ENCODE assay signal across 29 cellular contexts in the genomic region with DNA sequence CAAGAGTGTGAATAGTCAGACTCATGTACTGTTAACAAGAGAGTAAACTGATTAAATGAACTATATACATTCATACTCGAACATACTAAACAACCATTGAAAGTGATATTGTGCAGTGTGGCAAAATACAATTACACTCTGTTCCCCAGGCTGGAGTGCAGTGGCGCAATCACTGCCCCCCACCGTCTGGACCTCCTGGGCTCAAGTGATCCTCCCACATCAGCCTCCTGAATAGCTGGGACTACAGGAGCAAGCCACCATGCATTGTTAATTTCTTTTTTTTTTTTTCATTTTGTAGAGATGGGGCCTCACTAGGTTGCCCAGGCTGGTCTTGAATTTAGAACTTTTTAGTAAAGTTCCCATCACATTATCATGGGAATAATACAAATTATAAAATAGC.
"Had no signal": no experiment of that assay in that cellular context is flagged by ENCODE, and none has a peak within 500 bp of the region (broad histone marks: within the 10 kb centered on the region; RNA-seq: fewer than 3 reads in every experiment).

No MANE protein-coding gene starts in this region.

- H3K4me1 Mint-ChIP-seq: endodermal cell had no signal

- ATAC-seq: effector memory CD8-positive, alpha-beta T cell; esophagus mucosa; foreskin keratinocyte; gastrocnemius medialis; gastroesophageal sphincter; heart left ventricle; heart right ventricle had no signal

- H3K4me3 Mint-ChIP-seq: dendritic cell treated with granulocyte-macrophage colony-stimulating factor and Interleukin-4, amounts not matched to agents 40 ng/mL and 50 ng/mL, for 4 days; effector memory CD8-positive, alpha-beta T cell; endodermal cell had no signal

- H3K27ac ChIP-seq: colonic mucosa, coronary artery, dorsolateral prefrontal cortex, epithelial cell of prostate, esophagus muscularis mucosa, esophagus squamous epithelium, foreskin keratinocyte, gastrocnemius medialis, gastroesophageal sphincter, heart left ventricle, heart right ventricle had no signal

- H3K27ac Mint-ChIP-seq: dendritic cell treated with granulocyte-macrophage colony-stimulating factor and Interleukin-4, amounts not matched to agents 40 ng/mL and 50 ng/mL, for 4 days; effector memory CD8-positive, alpha-beta T cell; endodermal cell had no signal

- H3K4me3 ChIP-seq: colonic mucosa, coronary artery, dorsolateral prefrontal cortex, esophagus muscularis mucosa, esophagus squamous epithelium, gastrocnemius medialis, gastroesophageal sphincter, heart left ventricle, heart right ventricle had no signal

- FAIRE-seq: colon, endometrium, endothelial cell of umbilical vein, frontal cortex had no signal

- H3K36me3 ChIP-seq: colonic mucosa, esophagus muscularis mucosa, esophagus squamous epithelium, gastrocnemius medialis, gastroesophageal sphincter, heart left ventricle, heart right ventricle had no signal

- H3K4me1 ChIP-seq: colonic mucosa, foreskin keratinocyte, gastrocnemius medialis, gastroesophageal sphincter had no signal

- H3K9me3 ChIP-seq: colonic mucosa, esophagus muscularis mucosa, esophagus squamous epithelium, gastrocnemius medialis, gastroesophageal sphincter, heart left ventricle, heart right ventricle had no signal

- H3K9me3 Mint-ChIP-seq: dendritic cell treated with granulocyte-macrophage colony-stimulating factor and Interleukin-4, amounts not matched to agents 40 ng/mL and 50 ng/mL, for 4 days; effector memory CD8-positive, alpha-beta T cell; endodermal cell had no signal

- H3K27me3 ChIP-seq: colonic mucosa, dorsolateral prefrontal cortex, gastrocnemius medialis had no signal

- DNase-seq: colonic mucosa; cortex of kidney; dermis blood vessel endothelial cell; dorsolateral prefrontal cortex; effector CD4-positive, alpha-beta T cell; effector CD8-positive, alpha-beta T cell; effector memory CD4-positive, alpha-beta T cell; effector memory CD8-positive, alpha-beta T cell; endodermal cell; erythroblast; esophagus squamous epithelium; foreskin fibroblast; foreskin keratinocyte; foreskin melanocyte; gastrocnemius medialis; glutamatergic neuron; head of caudate nucleus; heart left ventricle; heart right ventricle had no signal
